ENCODE assay signal across 8 cellular contexts in the genomic region with DNA sequence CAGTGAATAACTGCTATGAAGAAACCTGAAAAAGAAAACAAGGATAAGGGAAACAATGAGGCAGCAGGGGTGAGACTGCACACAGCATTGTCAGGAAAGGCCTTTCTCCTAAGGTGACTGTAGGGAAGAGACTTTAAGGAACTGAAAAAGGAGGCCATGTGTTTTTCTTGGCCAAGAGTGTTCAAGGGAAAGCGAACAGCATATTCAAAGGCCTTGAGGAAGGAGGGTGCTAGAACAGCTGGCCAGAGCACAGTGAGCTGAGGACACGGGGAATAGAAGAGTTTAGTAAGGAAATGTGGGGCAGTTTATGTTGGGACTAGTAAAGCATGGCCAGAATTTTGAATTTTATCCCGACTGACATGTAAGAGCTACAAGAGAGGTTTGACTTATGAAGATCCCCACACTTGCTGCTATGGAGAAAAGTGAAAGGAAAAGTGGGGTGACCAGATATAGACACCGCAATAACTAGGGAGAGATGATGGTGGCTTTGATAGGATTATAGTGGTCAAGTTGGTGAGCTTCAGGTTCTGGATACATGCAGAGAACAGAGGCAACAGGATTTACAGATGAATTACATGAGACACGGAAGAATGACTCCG. TPM values are rescaled to one million over a fixed set of nuclear protein-coding genes. Genes with fewer than 3 reads are reported as not detected.
DNase-seq lines count a peak whose midpoint lies in the region; ATAC-seq and TF ChIP-seq lines count a peak whose summit lies in the region.

No MANE protein-coding gene starts in this region.

- TF ChIP-seq CTCF in brain (conservative IDR thresholded peaks at IDR 0.05) (no peak), natural killer cell (IDR thresholded peaks at IDR 0.05) (no peak), RWPE1 (conservative IDR thresholded peaks at IDR 0.05; ENCODE audit: low read depth) (no peak)

- H3K9me3 ChIP-seq in CD8-positive, alpha-beta memory T cell (ENCODE audit: low read length): no peaks in the 10 kb centered on the region
- H3K9me3 ChIP-seq in Karpas-422 (ENCODE audit: low read length): no peaks in the 10 kb centered on the region

- H3K4me3 Mint-ChIP-seq in CD8-positive, alpha-beta memory T cell: peak overlapping the region; percentile 74 to 90 (median 88)
- H3K4me3 Mint-ChIP-seq in brain (peak overlapping the region; percentile 80 to 95 (median 85)), natural killer cell (peak overlapping the region; percentile 90)

- DNase-seq in CD8-positive, alpha-beta memory T cell: no peak
- DNase-seq in Karpas-422 (peak; percentile 66), natural killer cell (no peak), GM19240 (ENCODE audit: insufficient read length, low spot score) (no peak), RWPE1 (ENCODE audit: low spot score) (no peak), kidney glomerular epithelial cell (lab: John Stamatoyannopoulos, UW) (no peak)

- CTCF ChIA-PET in CD8-positive, alpha-beta memory T cell (lab: Charles Lee): interaction anchor here (1.1 to 1.3 kb wide), 2 partner anchors 12 to 15 kb away, joined by 4 to 7 read pairs; no protein-coding TSS in a partner anchor
- CTCF ChIA-PET in RWPE1 (lab: Yijun Ruan, JAX): interaction anchor here (0.6 to 0.9 kb wide), 3 partner anchors 12 to 1027 kb away, joined by 4 to 5 read pairs (median 4); a partner anchor contains a TSS

- H3K9ac ChIP-seq in Karpas-422 (ENCODE audit: low read length): peak overlapping the region; percentile 86

- H3K27me3 Mint-ChIP-seq in CD8-positive, alpha-beta memory T cell: peaks cover 0 to 3% of the 10 kb centered on the region in 2 donors
- H3K27me3 Mint-ChIP-seq in brain (peaks cover 10% of the 10 kb centered on the region), natural killer cell (ENCODE audit: low read depth in 2 of 2) (no peaks in the 10 kb centered on the region)

- H3K4me1 Mint-ChIP-seq in CD8-positive, alpha-beta memory T cell: peaks cover 27 to 52% (median 35%) of the 10 kb centered on the region in 3 donors
- H3K4me1 Mint-ChIP-seq in brain (peaks cover 24% of the 10 kb centered on the region), natural killer cell (peaks cover 33 to 39% of the 10 kb centered on the region in 2 donors)

- H3K4me2 ChIP-seq in Karpas-422 (ENCODE audit: low read depth, low read length, poor library complexity, severe bottlenecking): peak overlapping the region; percentile 92

- no peaks in the 10 kb centered on the region for H3K36me3 ChIP-seq in CD8-positive, alpha-beta memory T cell (ENCODE audit: insufficient read depth, low read length)
- H3K36me3 ChIP-seq in Karpas-422 (ENCODE audit: insufficient read depth, low read length): peaks cover 4% of the 10 kb centered on the region

- peak overlapping the region; percentile 36 to 92 (median 84) for H3K27ac Mint-ChIP-seq in CD8-positive, alpha-beta memory T cell
- H3K27ac Mint-ChIP-seq in brain (peak overlapping the region; percentile 5 to 88 (median 63)), natural killer cell (peak overlapping the region; percentile 84 to 100)

- peaks cover 0 to 7% (median 2%) of the 10 kb centered on the region in 3 donors for H3K36me3 Mint-ChIP-seq in CD8-positive, alpha-beta memory T cell
- peaks cover 5% of the 10 kb centered on the region for H3K36me3 Mint-ChIP-seq in brain
- H3K36me3 Mint-ChIP-seq in natural killer cell: no peaks in the 10 kb centered on the region

- H3K4me3 ChIP-seq in CD8-positive, alpha-beta memory T cell (ENCODE audit: low read length): peak overlapping the region; percentile 89
- peak overlapping the region; percentile 83 for H3K4me3 ChIP-seq in Karpas-422 (ENCODE audit: low read length)

- H2AFZ ChIP-seq in Karpas-422 (ENCODE audit: low read length): no peak overlapping the region

- H3K9me3 Mint-ChIP-seq in CD8-positive, alpha-beta memory T cell: no peaks in the 10 kb centered on the region
- H3K9me3 Mint-ChIP-seq in brain (peaks cover 0 to 4% (median 0%) of the 10 kb centered on the region in 5 experiments), natural killer cell (no peaks in the 10 kb centered on the region)

- no peak for ATAC-seq in natural killer cell
- no peak for ATAC-seq in GM18873 (IDR thresholded peaks at IDR 0.05; ENCODE audit: low FRiP score, unreplicated experiment)

- no peaks in the 10 kb centered on the region for H3K9me2 ChIP-seq in Karpas-422 (replicated peaks; ENCODE audit: insufficient read depth, low read length)

- H3K4me1 ChIP-seq in CD8-positive, alpha-beta memory T cell (ENCODE audit: insufficient read depth, low read length): peaks cover 26% of the 10 kb centered on the region
- H3K4me1 ChIP-seq in Karpas-422 (ENCODE audit: low read length): peaks cover 18% of the 10 kb centered on the region

- peak overlapping the region; percentile 92 for H3K27ac ChIP-seq in CD8-positive, alpha-beta memory T cell (ENCODE audit: low read depth, low read length)
- H3K27ac ChIP-seq in Karpas-422 (ENCODE audit: low read length): peak overlapping the region; percentile 68
- no peak overlapping the region for H3K27ac ChIP-seq in RWPE1

- H3K79me2 ChIP-seq in Karpas-422 (ENCODE audit: low read length): peaks cover 58% of the 10 kb centered on the region

- POLR2A ChIA-PET in CD8-positive, alpha-beta memory T cell (lab: Charles Lee): interaction anchor here (2.3 to 3.2 kb wide), 2 partner anchors 15 to 25 kb away, joined by 12 to 60 read pairs; a partner anchor contains a TSS
- POLR2A ChIA-PET in RWPE1 (lab: Yijun Ruan, JAX; ENCODE audit: low non-redundant PET): interaction anchor here (1.5 kb wide), 1 partner anchor 15 kb away, joined by 8 read pairs; no protein-coding TSS in a partner anchor

- H3K27me3 ChIP-seq in CD8-positive, alpha-beta memory T cell (ENCODE audit: insufficient read depth, low read length, poor library complexity, severe bottlenecking): no peaks in the 10 kb centered on the region
- H3K27me3 ChIP-seq in Karpas-422 (ENCODE audit: low read length): no peaks in the 10 kb centered on the region

- intact Hi-C loops in natural killer cell (cut with micrococcal nuclease): no loop called here

- no peaks in the 10 kb centered on the region for H4K20me1 ChIP-seq in Karpas-422 (ENCODE audit: insufficient read depth, low read depth, low read length)

RNA-seq across cellular contexts. Expression of a gene that starts 1.4 kb away (rescaled TPM):
- 10 to 100 TPM; 19.1 to 19.9 TPM for total RNA-seq in CD8-positive, alpha-beta memory T cell
- polyA plus RNA-seq in CD8-positive, alpha-beta memory T cell: 12.1 TPM
- total RNA-seq in Karpas-422 (2014; rRNA removed; shearing (Covaris generic); ENCODE audit: low replicate concordance): 18.9 and 28.6 TPM in 2 replicates
- polyA plus RNA-seq in brain (ENCODE audit: insufficient read depth, low read depth, low replicate concordance): 16.9 TPM
- total RNA-seq in natural killer cell: 1 to 10 TPM; 5.2 to 8.6 (median 5.9) TPM

RNA-seq across cellular contexts. Expression of a gene that starts 6.7 kb away (rescaled TPM):
- 10 to 100 TPM; 55.7 to 55.9 TPM for total RNA-seq in CD8-positive, alpha-beta memory T cell
- polyA plus RNA-seq in CD8-positive, alpha-beta memory T cell: 32.5 TPM
- total RNA-seq in Karpas-422 (2014; rRNA removed; shearing (Covaris generic); ENCODE audit: low replicate concordance): 16.2 and 27.3 TPM in 2 replicates
- 9.2 TPM for polyA plus RNA-seq in brain (ENCODE audit: insufficient read depth, low read depth, low replicate concordance)
- 10 to 100 TPM; 67.9 to 76.9 (median 75.7) TPM for total RNA-seq in natural killer cell

RNA-seq across cellular contexts. Expression of a gene that starts 25.1 kb away (rescaled TPM):
- total RNA-seq in CD8-positive, alpha-beta memory T cell: 10 to 100 TPM; 22.1 to 23.2 TPM
- polyA plus RNA-seq in CD8-positive, alpha-beta memory T cell: 15.7 TPM
- 13.3 and 48.9 TPM in 2 replicates for total RNA-seq in Karpas-422 (2014; rRNA removed; shearing (Covaris generic); ENCODE audit: low replicate concordance)
- polyA plus RNA-seq in brain (ENCODE audit: insufficient read depth, low read depth, low replicate concordance): 3.1 TPM
- 10 to 100 TPM; 33.7 to 43.1 (median 35.0) TPM for total RNA-seq in natural killer cell

RNA-seq across cellular contexts. Expression of a gene that starts 55.7 kb away (rescaled TPM):
- 100 to 1,000 TPM; 401 to 415 TPM for total RNA-seq in CD8-positive, alpha-beta memory T cell
- 138 TPM for polyA plus RNA-seq in CD8-positive, alpha-beta memory T cell
- total RNA-seq in Karpas-422 (2014; rRNA removed; shearing (Covaris generic); ENCODE audit: low replicate concordance): 242 and 276 TPM in 2 replicates
- polyA plus RNA-seq in brain (ENCODE audit: insufficient read depth, low read depth, low replicate concordance): 144 TPM
- total RNA-seq in natural killer cell: 10 to 100 TPM; 76.2 to 90.3 (median 82.9) TPM
